8 cellular contexts compared by ENCODE assay signal in the genomic region with DNA sequence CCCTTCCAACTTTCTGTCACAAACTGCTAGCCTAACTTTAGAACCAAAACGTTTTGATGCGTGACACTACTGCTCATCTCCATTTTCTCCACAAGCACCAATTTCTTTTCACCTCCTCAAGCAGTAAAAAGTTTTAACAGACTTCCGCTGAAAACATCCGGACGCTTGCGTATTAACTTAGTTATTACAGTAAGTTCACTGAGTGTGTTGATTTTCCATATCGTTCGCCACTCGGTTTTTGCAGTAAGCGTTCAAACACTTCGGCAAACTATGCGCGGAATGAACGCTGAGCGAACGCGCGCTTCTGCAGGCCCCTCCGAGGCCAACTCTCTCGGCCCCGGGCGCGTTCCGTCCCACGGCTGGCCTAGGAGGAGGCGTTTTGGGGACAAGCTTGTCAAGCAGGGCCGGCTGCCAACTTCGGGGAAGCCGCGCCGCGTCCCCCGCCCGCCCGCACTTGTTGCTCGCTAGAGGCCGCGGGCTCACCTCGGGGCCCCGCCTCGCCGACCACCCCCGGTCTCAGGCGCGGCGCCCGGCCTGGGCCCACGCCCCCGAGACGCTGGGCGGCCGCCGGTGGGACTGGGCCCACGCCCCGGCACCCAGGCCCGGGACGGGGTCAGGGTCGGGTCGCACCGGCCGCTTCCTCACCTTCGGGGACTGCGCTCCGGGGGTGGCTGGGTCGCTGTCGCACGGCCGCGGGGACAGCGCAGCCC. TPM values are rescaled to one million over a fixed set of nuclear protein-coding genes. Genes with fewer than 3 reads are reported as not detected.
A peak's percentile ranks its signal among the peaks of the same experiment; 100 is the strongest.
DNase-seq lines count a peak whose midpoint lies in the region; ATAC-seq and TF ChIP-seq lines count a peak whose summit lies in the region.

No MANE protein-coding gene starts in this region.

- no peaks in the 10 kb centered on the region for H3K9me3 ChIP-seq in thoracic aorta

- no peaks in the 10 kb centered on the region for H3K36me3 ChIP-seq in thoracic aorta

- H3K27me3 ChIP-seq in thoracic aorta (replicated peaks; ENCODE audit: insufficient read depth): no peaks in the 10 kb centered on the region

- TF ChIP-seq CTCF in thoracic aorta (IDR thresholded peaks at IDR 0.05): no peak

- DNase-seq in Ammon's horn (ENCODE audit: low spot score): peak; percentile 78
- DNase-seq in SHP77 treated with DMSO at 0.1 percent for 48 hours (lab: John Stamatoyannopoulos, UW): peak; percentile 5
- peak; percentile 74 for DNase-seq in activated naive CD4-positive, alpha-beta T cell treated with anti-CD3 and anti-CD28 coated beads, Interleukin-2, amount 50 U/mL, for 16 hours
- DNase-seq in glomerular visceral epithelial cell (ENCODE audit: extremely low spot score): peak; percentile 44
- peak in 51 of 56 donors; percentile 10 to 86 (median 52) for DNase-seq in nucleus accumbens (lab: John Stamatoyannopoulos, UW)
- DNase-seq in thoracic aorta (ENCODE audit: low spot score): peak; percentile 13

- H3K4me1 ChIP-seq in thoracic aorta (ENCODE audit: control insufficient read depth in 1 of 2, low read depth in 2 of 2): peaks cover 22% of the 10 kb centered on the region in 2 donors

- peak overlapping the region; percentile 86 to 89 for H3K27ac ChIP-seq in thoracic aorta

- peak overlapping the region; percentile 89 for H3K4me3 ChIP-seq in thoracic aorta

- ATAC-seq in GM19023 (IDR thresholded peaks at IDR 0.05; ENCODE audit: unreplicated experiment) (peak; percentile 25), HG03196 (IDR thresholded peaks at IDR 0.05; ENCODE audit: unreplicated experiment) (peak; percentile 33), thoracic aorta (ENCODE audit: insufficient number of reproducible peaks, low FRiP score, low read depth) (peak; percentile 21)

RNA-seq across cellular contexts. Expression of gene PHF10, which starts 0.9 kb away (rescaled TPM):
- total RNA-seq in thoracic aorta: 10 to 100 TPM; 38.4 to 62.3 TPM

RNA-seq across cellular contexts. Expression of gene C6orf120, which starts 21.4 kb away (rescaled TPM):
- total RNA-seq in thoracic aorta: 10 to 100 TPM; 30.0 to 37.5 TPM

RNA-seq across cellular contexts. Expression of gene WDR27, which starts 21.5 kb away (rescaled TPM):
- 10 to 100 TPM; 22.5 to 48.2 TPM for total RNA-seq in thoracic aorta

RNA-seq across cellular contexts. Expression of gene DYNLT2, which starts 28.0 kb away (rescaled TPM):
- 1 to 10 TPM in 1 of 2 donors, under 1 TPM in 1; 0.95 to 3.0 TPM for total RNA-seq in thoracic aorta

RNA-seq across cellular contexts. Expression of gene ERMARD, which starts 28.1 kb away (rescaled TPM):
- total RNA-seq in thoracic aorta: 10 to 100 TPM; 13.7 to 27.1 TPM

Comparison
In these comparisons a context has a peak if more than half of its experiments do, and no peak if none do; other contexts are left out.
1. Peak in every context shown above with its lines: DNase-seq, ATAC-seq, H3K4me3 ChIP-seq and H3K27ac ChIP-seq.
2. DNase-seq: peak in every context shown above with its lines; median percentile 78 in Ammon's horn; 74 in activated naive CD4-positive, alpha-beta T cell treated with anti-CD3 and anti-CD28 coated beads, Interleukin-2, amount 50 U/mL, for 16 hours; 52 in nucleus accumbens; 44 in glomerular visceral epithelial cell; 13 in thoracic aorta; 5 in SHP77 treated with DMSO at 0.1 percent for 48 hours.